18 cellular contexts compared by ENCODE assay signal in the genomic region with DNA sequence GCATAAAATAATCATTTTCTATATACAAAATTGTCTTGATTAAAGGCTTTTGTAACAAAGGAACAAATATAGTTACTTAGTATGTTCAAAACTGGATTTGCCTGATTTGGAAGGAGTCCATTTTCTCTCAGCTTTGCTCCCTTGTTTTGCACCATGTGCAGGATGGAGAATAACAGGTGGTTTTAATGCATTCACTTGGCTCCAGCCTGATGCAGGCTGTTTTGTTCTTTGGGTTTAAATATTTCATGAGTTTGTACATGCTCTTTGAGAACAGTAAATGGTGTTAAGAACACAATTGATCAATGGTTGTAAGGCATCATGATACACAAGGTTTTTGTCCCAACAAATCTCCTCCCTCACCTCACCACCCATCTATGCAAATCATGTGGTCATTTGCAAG.
DNase-seq lines count a peak whose midpoint lies in the region; ATAC-seq and TF ChIP-seq lines count a peak whose summit lies in the region.
"Had no signal": no experiment of that assay in that cellular context is flagged by ENCODE, and none has a peak within 500 bp of the region (broad histone marks: within the 10 kb centered on the region; RNA-seq: fewer than 3 reads in every experiment).

No MANE protein-coding gene starts in this region.

- no peak for TF ChIP-seq CTCF in gastrocnemius medialis (IDR thresholded peaks at IDR 0.05 in 4 of 5, conservative IDR thresholded peaks at IDR 0.05 in 1 of 5)

- intact Hi-C loops in gastrocnemius medialis (cut with DNase I; ENCODE audit: low total_unique reads), result no loop called here

- H3K27me3 ChIP-seq in gastrocnemius medialis, result no peaks in the 10 kb centered on the region
- H3K27me3 ChIP-seq: BE2C; BLaER1 treated with 17β-estradiol and CSF1 and Interleukin-3, amounts not matched to agents 10 nM and 100 nM had no signal

- ATAC-seq in stimulated activated naive CD8-positive, alpha-beta T cell treated with anti-CD3 and anti-CD28 coated beads, Interleukin-15, Interleukin-2, amounts not matched to agents 100 U/mL and 50 U/mL, for 24 hours, result no peak
- ATAC-seq in gastrocnemius medialis (no peak), GM18505 (IDR thresholded peaks at IDR 0.05; ENCODE audit: unreplicated experiment) (no peak)

- no peaks in the 10 kb centered on the region for H3K36me3 ChIP-seq in gastrocnemius medialis
- H3K36me3 ChIP-seq: BE2C; BLaER1 treated with 17β-estradiol and CSF1 and Interleukin-3, amounts not matched to agents 10 nM and 100 nM; HAP-1 had no signal

- H3K27ac ChIP-seq in caudate nucleus (ENCODE audit: low read depth, low read length), result peak overlapping the region; percentile 32
- no peak overlapping the region for H3K27ac ChIP-seq in gastrocnemius medialis
- H3K27ac ChIP-seq: 22Rv1; BLaER1 treated with 17β-estradiol and CSF1 and Interleukin-3, amounts not matched to agents 10 nM and 100 nM had no signal

- in situ Hi-C loops in gastrocnemius medialis (cut with MboI; ENCODE audit: low sequenced_read_pairs in 4 of 4), result no loop called here

- no peak overlapping the region for H3K4me3 ChIP-seq in gastrocnemius medialis
- H3K4me3 ChIP-seq: BLaER1 treated with 17β-estradiol and CSF1 and Interleukin-3, amounts not matched to agents 10 nM and 100 nM; HAP-1 had no signal

- no peaks in the 10 kb centered on the region for H3K4me1 ChIP-seq in gastrocnemius medialis
- H3K4me1 ChIP-seq: BE2C; BLaER1 treated with 17β-estradiol and CSF1 and Interleukin-3, amounts not matched to agents 10 nM and 100 nM; HAP-1 had no signal

- no peak for TF ChIP-seq POLR2A in gastrocnemius medialis (IDR thresholded peaks at IDR 0.05)
- TF ChIP-seq POLR2A in GM18505 (IDR thresholded peaks at IDR 0.05; ENCODE audit: borderline replicate concordance, extremely low read depth, insufficient read depth, insufficient read length), result no peak

- no peaks in the 10 kb centered on the region for H3K9me3 ChIP-seq in gastrocnemius medialis
- H3K9me3 ChIP-seq: BE2C; BLaER1 treated with 17β-estradiol and CSF1 and Interleukin-3, amounts not matched to agents 10 nM and 100 nM; HAP-1 had no signal

- DNase-seq in DMS 273 (lab: John Stamatoyannopoulos, UW; ENCODE audit: unreplicated experiment), result peak; percentile 0
- DNase-seq in DMS 273 treated with DMSO at 0.1 percent for 48 hours (lab: John Stamatoyannopoulos, UW), result no peak
- peak; percentile 60 for DNase-seq in Ammon's horn (ENCODE audit: low spot score)
- no peak for DNase-seq in caudate nucleus (lab: John Stamatoyannopoulos, UW)
- peak; percentile 50 for DNase-seq in pons (ENCODE audit: low spot score)
- no peak for DNase-seq in stimulated activated naive CD8-positive, alpha-beta T cell treated with anti-CD3 and anti-CD28 coated beads, Interleukin-15, Interleukin-2, amounts not matched to agents 100 U/mL and 50 U/mL, for 24 hours
- no peak for DNase-seq in gastrocnemius medialis
- DNase-seq: BE2C; CD4-positive, alpha-beta T cell; CD8-positive, alpha-beta memory T cell; DMS153; DND-41; GOT3; HFFc6 had no signal

Comparison
In these comparisons a context has a peak if more than half of its experiments do, and no peak if none do; other contexts are left out.
1. DNase-seq: peak in DMS 273 (single experiment), Ammon's horn (single experiment) and pons (single experiment); none in DMS 273 treated with DMSO at 0.1 percent for 48 hours (single experiment), caudate nucleus (0 of 61), stimulated activated naive CD8-positive, alpha-beta T cell treated with anti-CD3 and anti-CD28 coated beads, Interleukin-15, Interleukin-2, amounts not matched to agents 100 U/mL and 50 U/mL, for 24 hours (single experiment) and gastrocnemius medialis (0 of 2).